ENCODE assay signal across 26 cellular contexts in genomic region chr3:135393159-135393558, GRCh38.
"Had no signal": no experiment of that assay in that cellular context is flagged by ENCODE, and none has a peak within 500 bp of the region (broad histone marks: within the 10 kb centered on the region; RNA-seq: fewer than 3 reads in every experiment).

No MANE protein-coding gene starts in this region.

- H3K27ac ChIP-seq: neutrophil, pancreas, prostate gland, right lobe of liver, sigmoid colon, stomach, thoracic aorta, thyroid gland, tibial nerve, upper lobe of left lung had no signal

- H3K4me3 ChIP-seq: pancreas, prostate gland, right lobe of liver, sigmoid colon, stomach, thoracic aorta, thyroid gland, tibial nerve, upper lobe of left lung had no signal

- H3K4me1 Mint-ChIP-seq: naive thymus-derived CD8-positive, alpha-beta T cell; stimulated activated effector memory CD8-positive, alpha-beta T cell treated with anti-CD3 and anti-CD28 coated beads, Interleukin-12 subunit alpha, Interleukin-12 subunit beta, amount 100 ng/mL, for 72 hours; stimulated activated naive B cell treated with anti-CD40 and anti-IgM and Interleukin-4, amounts not matched to agents 10 μg/mL and 1 μg/mL and 100 μg/mL, for 72 hours had no signal

- H3K27me3 Mint-ChIP-seq: naive thymus-derived CD8-positive, alpha-beta T cell; natural killer cell treated with Interleukin-12 subunit alpha and Interleukin-12 subunit beta and Interleukin-15 and Interleukin-18, amount 100 ng/mL, for 72 hours; stimulated activated naive B cell treated with anti-CD40 and anti-IgM and Interleukin-4, amounts not matched to agents 10 μg/mL and 1 μg/mL and 100 μg/mL, for 72 hours; stimulated activated naive CD8-positive, alpha-beta T cell treated with anti-CD3 and anti-CD28 coated beads, Interleukin-15, Interleukin-2, amounts not matched to agents 100 ng/mL and 50 ng/mL, for 24 hours had no signal

- H3K27ac Mint-ChIP-seq: naive thymus-derived CD8-positive, alpha-beta T cell; natural killer cell treated with Interleukin-12 subunit alpha and Interleukin-12 subunit beta and Interleukin-15 and Interleukin-18, amount 100 ng/mL, for 72 hours; stimulated activated effector memory CD8-positive, alpha-beta T cell treated with anti-CD3 and anti-CD28 coated beads, Interleukin-12 subunit alpha, Interleukin-12 subunit beta, amount 100 ng/mL, for 72 hours; stimulated activated naive B cell treated with anti-CD40 and anti-IgM and Interleukin-4, amounts not matched to agents 10 μg/mL and 1 μg/mL and 100 μg/mL, for 72 hours; stimulated activated naive CD8-positive, alpha-beta T cell treated with anti-CD3 and anti-CD28 coated beads, Interleukin-15, Interleukin-2, amounts not matched to agents 100 ng/mL and 50 ng/mL, for 24 hours had no signal

- DNase-seq: naive thymus-derived CD8-positive, alpha-beta T cell; nephron progenitor cell; nucleus accumbens; pancreas; right cardiac atrium; right lobe of liver; sigmoid colon; small intestine; stimulated activated CD4-positive, alpha-beta T cell treated with anti-CD3 and anti-CD28 coated beads, Interleukin-15, amount 100 ng/mL, for 24 hours; stimulated activated CD4-positive, alpha-beta T cell treated with anti-CD3 and anti-CD28 coated beads, Interleukin-2, amount 100 ng/mL, for 24 hours; stimulated activated CD4-positive, alpha-beta T cell treated with anti-CD3 and anti-CD28 coated beads, Interleukin-2, amount 100 ng/mL, for 48 hours; stimulated activated CD4-positive, alpha-beta T cell treated with anti-CD3 and anti-CD28 coated beads, Interleukin-4, amount 100 ng/mL, for 24 hours; stimulated activated naive B cell treated with anti-CD40 and anti-IgM and Interleukin-4, amounts not matched to agents 10 μg/mL and 1 μg/mL and 100 μg/mL, for 72 hours; stimulated activated naive CD4-positive, alpha-beta T cell treated with Interleukin-2 at 50 U/mL for 16 hours; stomach; thyroid gland; trophoblast cell; upper lobe of left lung had no signal

- H3K27me3 ChIP-seq: neutrophil, pancreas, right lobe of liver, sigmoid colon, stomach, thyroid gland, tibial nerve, upper lobe of left lung had no signal

- H3K36me3 ChIP-seq: neutrophil, pancreas, prostate gland, right lobe of liver, sigmoid colon, stomach, thoracic aorta, thyroid gland, tibial nerve, upper lobe of left lung had no signal

- ATAC-seq: naive thymus-derived CD8-positive, alpha-beta T cell; natural killer cell treated with Interleukin-12 subunit alpha and Interleukin-12 subunit beta and Interleukin-15 and Interleukin-18, amount 100 ng/mL, for 72 hours; pancreas; right cardiac atrium; right lobe of liver; stimulated activated effector memory CD8-positive, alpha-beta T cell treated with anti-CD3 and anti-CD28 coated beads, Interleukin-12 subunit alpha, Interleukin-12 subunit beta, amount 100 ng/mL, for 72 hours; stimulated activated naive B cell treated with anti-CD40 and anti-IgM and Interleukin-4, amounts not matched to agents 10 μg/mL and 1 μg/mL and 100 μg/mL, for 72 hours had no signal

- H3K36me3 Mint-ChIP-seq: natural killer cell treated with Interleukin-12 subunit alpha and Interleukin-12 subunit beta and Interleukin-15 and Interleukin-18, amount 100 ng/mL, for 72 hours; stimulated activated effector memory CD8-positive, alpha-beta T cell treated with anti-CD3 and anti-CD28 coated beads, Interleukin-12 subunit alpha, Interleukin-12 subunit beta, amount 100 ng/mL, for 72 hours; stimulated activated naive B cell treated with anti-CD40 and anti-IgM and Interleukin-4, amounts not matched to agents 10 μg/mL and 1 μg/mL and 100 μg/mL, for 72 hours had no signal

- H3K4me1 ChIP-seq: pancreas, prostate gland, right lobe of liver, sigmoid colon, stomach, thyroid gland, tibial nerve, upper lobe of left lung had no signal

- H3K4me3 Mint-ChIP-seq: naive thymus-derived CD8-positive, alpha-beta T cell; natural killer cell treated with Interleukin-12 subunit alpha and Interleukin-12 subunit beta and Interleukin-15 and Interleukin-18, amount 100 ng/mL, for 72 hours; nephron progenitor cell; neural crest cell; stimulated activated effector memory CD8-positive, alpha-beta T cell treated with anti-CD3 and anti-CD28 coated beads, Interleukin-12 subunit alpha, Interleukin-12 subunit beta, amount 100 ng/mL, for 72 hours; stimulated activated naive B cell treated with anti-CD40 and anti-IgM and Interleukin-4, amounts not matched to agents 10 μg/mL and 1 μg/mL and 100 μg/mL, for 72 hours; stimulated activated naive CD8-positive, alpha-beta T cell treated with anti-CD3 and anti-CD28 coated beads, Interleukin-15, Interleukin-2, amounts not matched to agents 100 ng/mL and 50 ng/mL, for 24 hours had no signal
